13 cellular contexts compared by ENCODE assay signal in genomic region chr6:2915150-2915549, GRCh38. TPM values are rescaled to one million over a fixed set of nuclear protein-coding genes. Genes with fewer than 3 reads are reported as not detected.
DNase-seq lines count a peak whose midpoint lies in the region.
"Had no signal": no experiment of that assay in that cellular context is flagged by ENCODE, and none has a peak within 500 bp of the region (broad histone marks: within the 10 kb centered on the region; RNA-seq: fewer than 3 reads in every experiment).

No MANE protein-coding gene starts in this region.

- DNase-seq in activated CD4-positive, alpha-beta T cell treated with anti-CD3 and anti-CD28 coated beads, Interleukin-2, amount 10 ng/mL, durations not matched to agents 7 days and 5 days, result no peak
- no peak for DNase-seq in activated CD4-positive, alpha-beta T cell treated with anti-CD3 and anti-CD28 coated beads, Interleukin-2, amount 50 U/mL, for 1 hour
- peak; percentile 27 for DNase-seq in islet precursor cell
- peak; percentile 7 for DNase-seq in stimulated activated CD8-positive, alpha-beta memory T cell treated with anti-CD3 and anti-CD28 coated beads, Interleukin-4, amount 100 ng/mL, for 48 hours
- DNase-seq in mucosa of gallbladder (ENCODE audit: low spot score), result no peak
- no peak for DNase-seq in GDM1 (lab: John Stamatoyannopoulos, UW)
- DNase-seq: CD8-positive, alpha-beta T cell; COR-L47; DND-41; GF-D8; IMR-90 had no signal

- POLR2A ChIA-PET in activated CD4-positive, alpha-beta T cell treated with anti-CD3 and anti-CD28 coated beads, Interleukin-2, amount 10 ng/mL, durations not matched to agents 7 days and 5 days (lab: Charles Lee), result no interaction called here

- CTCF ChIA-PET in activated CD4-positive, alpha-beta T cell treated with anti-CD3 and anti-CD28 coated beads, Interleukin-2, amount 10 ng/mL, durations not matched to agents 7 days and 5 days (lab: Charles Lee), result interaction anchor here (0.7 to 2.5 kb wide), 6 partner anchors 9 to 124 kb away, joined by 3 to 10 read pairs (median 4); no protein-coding TSS in a partner anchor

- H3K27me3 Mint-ChIP-seq in activated CD4-positive, alpha-beta T cell treated with anti-CD3 and anti-CD28 coated beads, Interleukin-2, amount 10 ng/mL, durations not matched to agents 7 days and 5 days, result no peaks in the 10 kb centered on the region
- peaks cover 4% of the 10 kb centered on the region for H3K27me3 Mint-ChIP-seq in dendritic cell treated with granulocyte-macrophage colony-stimulating factor and Interleukin-4, amounts not matched to agents 40 ng/mL and 50 ng/mL, for 4 days

- H3K4me1 Mint-ChIP-seq in activated CD4-positive, alpha-beta T cell treated with anti-CD3 and anti-CD28 coated beads, Interleukin-2, amount 10 ng/mL, durations not matched to agents 7 days and 5 days, result peaks cover 31% of the 10 kb centered on the region
- H3K4me1 Mint-ChIP-seq in dendritic cell treated with granulocyte-macrophage colony-stimulating factor and Interleukin-4, amounts not matched to agents 40 ng/mL and 50 ng/mL, for 4 days (ENCODE audit: low read depth), result peaks cover 42% of the 10 kb centered on the region

- peak overlapping the region; percentile 54 for H3K27ac Mint-ChIP-seq in activated CD4-positive, alpha-beta T cell treated with anti-CD3 and anti-CD28 coated beads, Interleukin-2, amount 10 ng/mL, durations not matched to agents 7 days and 5 days
- peak overlapping the region; percentile 21 for H3K27ac Mint-ChIP-seq in dendritic cell treated with granulocyte-macrophage colony-stimulating factor and Interleukin-4, amounts not matched to agents 40 ng/mL and 50 ng/mL, for 4 days
- H3K27ac Mint-ChIP-seq: CD8-positive, alpha-beta T cell had no signal

- intact Hi-C loops in dendritic cell treated with granulocyte-macrophage colony-stimulating factor and Interleukin-4, amounts not matched to agents 40 ng/mL and 50 ng/mL, for 4 days (cut with micrococcal nuclease), result no loop called here

- H3K36me3 Mint-ChIP-seq in activated CD4-positive, alpha-beta T cell treated with anti-CD3 and anti-CD28 coated beads, Interleukin-2, amount 10 ng/mL, durations not matched to agents 7 days and 5 days (ENCODE audit: low read depth), result no peaks in the 10 kb centered on the region
- no peaks in the 10 kb centered on the region for H3K36me3 Mint-ChIP-seq in dendritic cell treated with granulocyte-macrophage colony-stimulating factor and Interleukin-4, amounts not matched to agents 40 ng/mL and 50 ng/mL, for 4 days (ENCODE audit: low read depth)
- H3K36me3 Mint-ChIP-seq: CD8-positive, alpha-beta T cell had no signal

- H3K9me3 Mint-ChIP-seq in activated CD4-positive, alpha-beta T cell treated with anti-CD3 and anti-CD28 coated beads, Interleukin-2, amount 10 ng/mL, durations not matched to agents 7 days and 5 days, result peaks cover 8% of the 10 kb centered on the region
- no peaks in the 10 kb centered on the region for H3K9me3 Mint-ChIP-seq in dendritic cell treated with granulocyte-macrophage colony-stimulating factor and Interleukin-4, amounts not matched to agents 40 ng/mL and 50 ng/mL, for 4 days
- H3K9me3 Mint-ChIP-seq: CD8-positive, alpha-beta T cell had no signal

- no peak overlapping the region for H3K4me3 Mint-ChIP-seq in activated CD4-positive, alpha-beta T cell treated with anti-CD3 and anti-CD28 coated beads, Interleukin-2, amount 10 ng/mL, durations not matched to agents 7 days and 5 days
- H3K4me3 Mint-ChIP-seq in dendritic cell treated with granulocyte-macrophage colony-stimulating factor and Interleukin-4, amounts not matched to agents 40 ng/mL and 50 ng/mL, for 4 days, result no peak overlapping the region
- H3K4me3 Mint-ChIP-seq: CD14-positive monocyte; CD8-positive, alpha-beta T cell had no signal

RNA-seq across cellular contexts. Expression of gene SERPINB9, which starts 12.0 kb away (rescaled TPM):
- 10 to 100 TPM; 40.2 to 49.4 TPM for total RNA-seq in activated CD4-positive, alpha-beta T cell treated with anti-CD3 and anti-CD28 coated beads, Interleukin-2, amount 10 ng/mL, durations not matched to agents 7 days and 5 days
- 11.8 TPM for total RNA-seq in mucosa of gallbladder

RNA-seq across cellular contexts. Expression of gene SERPINB6, which starts 56.2 kb away (rescaled TPM):
- 10 to 100 TPM in 1 of 2 experiments, 1 to 10 TPM in 1; 9.1 to 14.3 TPM for total RNA-seq in activated CD4-positive, alpha-beta T cell treated with anti-CD3 and anti-CD28 coated beads, Interleukin-2, amount 10 ng/mL, durations not matched to agents 7 days and 5 days
- total RNA-seq in mucosa of gallbladder, result 141 TPM

Comparison
In these comparisons a context has a peak if more than half of its experiments do, and no peak if none do; other contexts are left out.
1. DNase-seq: peak in islet precursor cell (single experiment) and stimulated activated CD8-positive, alpha-beta memory T cell treated with anti-CD3 and anti-CD28 coated beads, Interleukin-4, amount 100 ng/mL, for 48 hours (single experiment); none in activated CD4-positive, alpha-beta T cell treated with anti-CD3 and anti-CD28 coated beads, Interleukin-2, amount 10 ng/mL, durations not matched to agents 7 days and 5 days (single experiment), activated CD4-positive, alpha-beta T cell treated with anti-CD3 and anti-CD28 coated beads, Interleukin-2, amount 50 U/mL, for 1 hour (single experiment), mucosa of gallbladder (single experiment) and GDM1 (single experiment).